In genomic region chr13:28379371-28380083, GRCh38 we compare ENCODE assay signal across 30 cellular contexts.
"Had no signal": no experiment of that assay in that cellular context is flagged by ENCODE, and none has a peak within 500 bp of the region (broad histone marks: within the 10 kb centered on the region; RNA-seq: fewer than 3 reads in every experiment).

No MANE protein-coding gene starts in this region.

- DNase-seq: activated B cell treated with CpG ODN at 0.5 μM for 24 hours; activated CD4-positive, alpha-beta T cell treated with anti-CD3 and anti-CD28 coated beads, Interleukin-2, amount 50 U/mL, for 1 hour; activated CD8-positive, alpha-beta T cell treated with anti-CD3 and anti-CD28 coated beads for 36 hours; activated T-cell treated with anti-CD3 and anti-CD28 coated beads, Interleukin-2, amount 50 U/mL, for 48 hours; anterior cingulate cortex; body of pancreas; cerebellar nuclear complex; colonic mucosa; dorsolateral prefrontal cortex; effector memory CD4-positive, alpha-beta T cell; foreskin keratinocyte; heart right ventricle; left lung; mammary epithelial cell; naive B cell; nephron progenitor cell; pancreas; retina; SK-N-SH; spleen; stimulated activated naive CD4-positive, alpha-beta T cell treated with Interleukin-2 at 50 U/mL for 16 hours; T-helper 17 cell; T1000; testis; uterus had no signal

- H3K9me3 ChIP-seq: body of pancreas, colonic mucosa, heart right ventricle, left lung, pancreas, prostate gland, SK-N-SH, spleen, testis, uterus had no signal

- H3K27me3 ChIP-seq: body of pancreas, colonic mucosa, pancreas, testis, uterus had no signal

- H3K27ac Mint-ChIP-seq: activated B cell treated with CpG ODN at 0.5 μM for 24 hours; activated CD8-positive, alpha-beta T cell treated with anti-CD3 and anti-CD28 coated beads for 36 hours; activated naive CD8-positive, alpha-beta T cell; activated T-helper 2 cell treated with anti-CD3 and anti-CD28 coated beads, Interferon-gamma antibody, Interleukin-2, Interleukin-4, amounts not matched to agents 10 μg/mL and 5 μg/mL and 100 μg/mL, durations not matched to agents 14 hours and 24 hours and 36 hours; naive B cell; nephron progenitor cell; T-helper 17 cell; type B pancreatic cell had no signal

- H3K4me3 ChIP-seq: body of pancreas, colonic mucosa, dorsolateral prefrontal cortex, heart right ventricle, left lung, pancreas, prostate gland, spleen, testis, uterus had no signal

- H3K9me3 Mint-ChIP-seq: activated B cell treated with CpG ODN at 0.5 μM for 24 hours; activated CD8-positive, alpha-beta T cell treated with anti-CD3 and anti-CD28 coated beads for 36 hours; activated T-helper 2 cell treated with anti-CD3 and anti-CD28 coated beads, Interferon-gamma antibody, Interleukin-2, Interleukin-4, amounts not matched to agents 10 μg/mL and 5 μg/mL and 100 μg/mL, durations not matched to agents 14 hours and 24 hours and 36 hours; naive B cell; nephron progenitor cell; type B pancreatic cell had no signal

- H3K27ac ChIP-seq: body of pancreas, colonic mucosa, dorsolateral prefrontal cortex, foreskin keratinocyte, left lung, pancreas, prostate gland, testis had no signal

- H3K4me3 Mint-ChIP-seq: activated B cell treated with CpG ODN at 0.5 μM for 24 hours; activated CD8-positive, alpha-beta T cell treated with anti-CD3 and anti-CD28 coated beads for 36 hours; activated naive CD8-positive, alpha-beta T cell; naive B cell; nephron progenitor cell; T-helper 17 cell; type B pancreatic cell had no signal

- H3K36me3 ChIP-seq: colonic mucosa, left lung, pancreas, prostate gland, spleen, uterus had no signal

- ATAC-seq: activated CD8-positive, alpha-beta T cell treated with anti-CD3 and anti-CD28 coated beads for 36 hours; body of pancreas; esophagus mucosa; foreskin keratinocyte; left lung; pancreas; T-helper 17 cell had no signal

- H3K4me1 ChIP-seq: body of pancreas, colonic mucosa, foreskin keratinocyte, pancreas, prostate gland, testis, uterus had no signal

- H3K36me3 Mint-ChIP-seq: activated naive CD8-positive, alpha-beta T cell; type B pancreatic cell had no signal

- H3K27me3 Mint-ChIP-seq: activated naive CD8-positive, alpha-beta T cell; naive B cell had no signal
